Comparison of ENCODE assay signal across 11 cellular contexts in genomic region chr16:78300469-78300868, GRCh38.
"Had no signal": no experiment of that assay in that cellular context is flagged by ENCODE, and none has a peak within 500 bp of the region (broad histone marks: within the 10 kb centered on the region; RNA-seq: fewer than 3 reads in every experiment).

No MANE protein-coding gene starts in this region.

- H3K4me1 ChIP-seq: HAP-1 had no signal

- DNase-seq: GM23248, GOT3, H7, H9, HCEC 1CT, HFFc6 had no signal

- H2AFZ ChIP-seq: GM23248, GM23338 had no signal

- H3K9me3 ChIP-seq: HAP-1 had no signal

- H3K9ac ChIP-seq: GM23248 had no signal

- FAIRE-seq: H1, H54 had no signal

- H3K36me3 ChIP-seq: HAP-1 had no signal

- ATAC-seq: GM23338, HCT116 had no signal

- H3K4me2 ChIP-seq: GM23338 had no signal

- H3K27ac ChIP-seq: GM23248 had no signal

- H3K4me3 ChIP-seq: GM23248, GM23338, HAP-1 had no signal
